ENCODE assay signal across 8 cellular contexts in genomic region chr10:104353325-104354048, GRCh38. TPM values are rescaled to one million over a fixed set of nuclear protein-coding genes. Genes with fewer than 3 reads are reported as not detected.
DNase-seq lines count a peak whose midpoint lies in the region; ATAC-seq and TF ChIP-seq lines count a peak whose summit lies in the region.

Gene CFAP58, plus strand, starts transcription at chr10:104353833. Its CDS starts 65 bp downstream, at chr10:104353898.

- peak within 1 kb of the TSS; percentile 52 for H3K4me3 ChIP-seq in Jurkat, Clone E6-1 (ENCODE audit: low read length)
- peak within 1 kb of the TSS; percentile 61 for H3K4me3 ChIP-seq in fibroblast of pulmonary artery (replicated peaks; ENCODE audit: low read depth, low read length)

- peaks cover 5% of the 10 kb centered on the region for H3K4me1 Mint-ChIP-seq in nephron

- no peaks in the 10 kb centered on the region for H3K27me3 Mint-ChIP-seq in nephron (ENCODE audit: low read depth)

- peak; percentile 92 for DNase-seq in DMS153 treated with DMSO at 0.1 percent for 48 hours (lab: John Stamatoyannopoulos, UW; ENCODE audit: unreplicated experiment)
- peak; percentile 84 for DNase-seq in Jurkat, Clone E6-1 (ENCODE audit: low read depth, low spot score)
- peak; percentile 72 for DNase-seq in OCI-M2 (lab: John Stamatoyannopoulos, UW; ENCODE audit: unreplicated experiment)
- DNase-seq in activated T-cell treated with anti-CD3 and anti-CD28 coated beads, Interleukin-2, amount 50 U/mL, for 48 hours, result peak; percentile 92 to 93
- DNase-seq in fibroblast of pulmonary artery (ENCODE audit: low read depth), result peak; percentile 92
- DNase-seq in stimulated activated naive CD8-positive, alpha-beta T cell treated with anti-CD3 and anti-CD28 coated beads, Interleukin-15, Interleukin-2, amounts not matched to agents 100 U/mL and 50 U/mL, for 24 hours, result peak; percentile 91

- H3K36me3 Mint-ChIP-seq in nephron (ENCODE audit: low read depth), result no peaks in the 10 kb centered on the region

- ATAC-seq in GM21723 (IDR thresholded peaks at IDR 0.05; ENCODE audit: unreplicated experiment), result peak; percentile 65
- peak; percentile 87 for ATAC-seq in stimulated activated naive CD8-positive, alpha-beta T cell treated with anti-CD3 and anti-CD28 coated beads, Interleukin-15, Interleukin-2, amounts not matched to agents 100 U/mL and 50 U/mL, for 24 hours

- TF ChIP-seq CTCF in fibroblast of pulmonary artery (IDR thresholded peaks at IDR 0.05; ENCODE audit: low read length, missing control alignments) (peak; percentile 58), nephron (IDR thresholded peaks at IDR 0.05; ENCODE audit: unreplicated experiment in 3 of 3) (peak; percentile 69 to 80 (median 75))

- peak within 1 kb of the TSS in 1 of 3 experiments; percentile 30 for H3K4me3 Mint-ChIP-seq in nephron

- H3K27ac Mint-ChIP-seq in nephron, result no peak within 1 kb of the TSS

- no peaks in the 10 kb centered on the region for H3K9me3 Mint-ChIP-seq in nephron

RNA-seq across cellular contexts. Expression of gene CFAP58, which starts in this region (rescaled TPM):
- polyA plus RNA-seq in Jurkat, Clone E6-1 (2012; ENCODE audit: insufficient read depth, insufficient read length), result 0.34 TPM

Comparison
In these comparisons a context has a peak if more than half of its experiments do, and no peak if none do; other contexts are left out.
1. Peak in every context shown above with its lines: DNase-seq, ATAC-seq and H3K4me3 ChIP-seq.